Comparison of ENCODE assay signal across 8 cellular contexts in the genomic region with DNA sequence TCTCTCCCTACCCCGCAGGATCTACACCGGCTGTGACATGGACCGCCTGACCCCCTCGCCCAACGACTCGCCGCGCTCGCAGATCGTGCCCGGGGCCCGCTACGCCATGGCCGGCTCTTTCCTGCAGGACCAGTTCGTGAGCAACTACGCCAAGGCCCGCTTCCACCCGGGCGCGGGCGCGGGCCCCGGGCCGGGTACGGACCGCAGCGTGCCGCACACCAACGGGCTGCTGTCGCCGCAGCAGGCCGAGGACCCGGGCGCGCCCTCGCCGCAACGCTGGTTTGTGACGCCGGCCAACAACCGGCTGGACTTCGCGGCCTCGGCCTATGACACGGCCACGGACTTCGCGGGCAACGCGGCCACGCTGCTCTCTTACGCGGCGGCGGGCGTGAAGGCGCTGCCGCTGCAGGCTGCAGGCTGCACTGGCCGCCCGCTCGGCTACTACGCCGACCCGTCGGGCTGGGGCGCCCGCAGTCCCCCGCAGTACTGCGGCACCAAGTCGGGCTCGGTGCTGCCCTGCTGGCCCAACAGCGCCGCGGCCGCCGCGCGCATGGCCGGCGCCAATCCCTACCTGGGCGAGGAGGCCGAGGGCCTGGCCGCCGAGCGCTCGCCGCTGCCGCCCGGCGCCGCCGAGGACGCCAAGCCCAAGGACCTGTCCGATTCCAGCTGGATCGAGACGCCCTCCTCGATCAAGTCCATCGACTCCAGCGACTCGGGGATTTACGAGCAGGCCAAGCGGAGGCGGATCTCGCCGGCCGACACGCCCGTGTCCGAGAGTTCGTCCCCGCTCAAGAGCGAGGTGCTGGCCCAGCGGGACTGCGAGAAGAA. TPM values are rescaled to one million over a fixed set of nuclear protein-coding genes. Genes with fewer than 3 reads are reported as not detected.
A peak's percentile ranks its signal among the peaks of the same experiment; 100 is the strongest.
DNase-seq lines count a peak whose midpoint lies in the region; ATAC-seq and TF ChIP-seq lines count a peak whose summit lies in the region.
"Had no signal": no experiment of that assay in that cellular context is flagged by ENCODE, and none has a peak within 500 bp of the region (broad histone marks: within the 10 kb centered on the region; RNA-seq: fewer than 3 reads in every experiment).

No MANE protein-coding gene starts in this region.

- DNase-seq in astrocyte of the cerebellum (ENCODE audit: low read depth) (no peak), immature natural killer cell (no peak), NCI-H345 treated with DMSO at 0.1 percent for 48 hours (lab: John Stamatoyannopoulos, UW; ENCODE audit: unreplicated experiment) (no peak), hippocampal formation (lab: John Stamatoyannopoulos, UW) (no peak)
- DNase-seq: effector CD4-positive, alpha-beta T cell had no signal

- peak overlapping the region; percentile 18 for H3K4me3 ChIP-seq in astrocyte of the cerebellum (ENCODE audit: low read depth, low read length)

- peak; percentile 39 for ATAC-seq in HG03354 (IDR thresholded peaks at IDR 0.05; ENCODE audit: poor library complexity, severe bottlenecking, unreplicated experiment)
- no peak for ATAC-seq in HG03135 (IDR thresholded peaks at IDR 0.05; ENCODE audit: unreplicated experiment)

- in situ Hi-C loops in astrocyte of the cerebellum (cut with HindIII; ENCODE audit: low sequenced_read_pairs), result no loop called here

- peaks cover 35 to 53% (median 50%) of the 10 kb centered on the region in 3 donors for H3K27me3 Mint-ChIP-seq in immature natural killer cell (ENCODE audit: low read depth in 3 of 3)
- H3K27me3 Mint-ChIP-seq in stimulated activated naive CD8-positive, alpha-beta T cell treated with anti-CD3 and anti-CD28 coated beads, Interleukin-15, Interleukin-2, amounts not matched to agents 100 ng/mL and 50 ng/mL, for 24 hours, result peaks cover 89% of the 10 kb centered on the region

- peaks cover 0 to 8% (median 1%) of the 10 kb centered on the region in 6 donors for H3K9me3 Mint-ChIP-seq in immature natural killer cell
- H3K9me3 Mint-ChIP-seq in stimulated activated naive CD8-positive, alpha-beta T cell treated with anti-CD3 and anti-CD28 coated beads, Interleukin-15, Interleukin-2, amounts not matched to agents 100 ng/mL and 50 ng/mL, for 24 hours, result no peaks in the 10 kb centered on the region

- no peak overlapping the region for H3K27ac Mint-ChIP-seq in immature natural killer cell
- no peak overlapping the region for H3K27ac Mint-ChIP-seq in stimulated activated naive CD8-positive, alpha-beta T cell treated with anti-CD3 and anti-CD28 coated beads, Interleukin-15, Interleukin-2, amounts not matched to agents 100 ng/mL and 50 ng/mL, for 24 hours

- TF ChIP-seq CTCF in astrocyte of the cerebellum (IDR thresholded peaks at IDR 0.05; ENCODE audit: low read depth, low read length, missing control alignments), result no peak

- peaks cover 18 to 55% of the 10 kb centered on the region in 2 donors for H3K4me1 Mint-ChIP-seq in immature natural killer cell
- peaks cover 39% of the 10 kb centered on the region for H3K4me1 Mint-ChIP-seq in stimulated activated naive CD8-positive, alpha-beta T cell treated with anti-CD3 and anti-CD28 coated beads, Interleukin-15, Interleukin-2, amounts not matched to agents 100 ng/mL and 50 ng/mL, for 24 hours (ENCODE audit: low read depth)

- peaks cover 0 to 6% (median 0%) of the 10 kb centered on the region in 3 donors for H3K36me3 Mint-ChIP-seq in immature natural killer cell
- peaks cover 13% of the 10 kb centered on the region for H3K36me3 Mint-ChIP-seq in stimulated activated naive CD8-positive, alpha-beta T cell treated with anti-CD3 and anti-CD28 coated beads, Interleukin-15, Interleukin-2, amounts not matched to agents 100 ng/mL and 50 ng/mL, for 24 hours (ENCODE audit: low read depth)

- H3K4me3 Mint-ChIP-seq in immature natural killer cell, result peak overlapping the region; percentile 37 to 61 (median 55)
- peak overlapping the region; percentile 65 for H3K4me3 Mint-ChIP-seq in stimulated activated naive CD8-positive, alpha-beta T cell treated with anti-CD3 and anti-CD28 coated beads, Interleukin-15, Interleukin-2, amounts not matched to agents 100 ng/mL and 50 ng/mL, for 24 hours

RNA-seq across cellular contexts. Expression of a gene that starts 7.5 kb away (rescaled TPM):
- polyA plus RNA-seq in immature natural killer cell, result not detected
